ENCODE assay signal across 19 cellular contexts in genomic region chr20:32780749-32781402, GRCh38. TPM values are rescaled to one million over a fixed set of nuclear protein-coding genes. Genes with fewer than 3 reads are reported as not detected.
DNase-seq lines count a peak whose midpoint lies in the region; ATAC-seq and TF ChIP-seq lines count a peak whose summit lies in the region.
"Had no signal": no experiment of that assay in that cellular context is flagged by ENCODE, and none has a peak within 500 bp of the region (broad histone marks: within the 10 kb centered on the region; RNA-seq: fewer than 3 reads in every experiment).

No MANE protein-coding gene starts in this region.

- no peak overlapping the region for H2BK12ac ChIP-seq in H9 (ENCODE audit: insufficient read length, low read depth, low read length)

- no peak overlapping the region for H3K18ac ChIP-seq in H9 (ENCODE audit: insufficient read length, low read depth, low read length)

- no peak overlapping the region for H3K9ac ChIP-seq in H9 (ENCODE audit: extremely low read depth, insufficient read length, low read length)

- peaks cover 2% of the 10 kb centered on the region for H4K20me1 ChIP-seq in H9 (ENCODE audit: control insufficient read depth, insufficient read depth, insufficient read length)

- H3K4me2 ChIP-seq in H9 (ENCODE audit: insufficient read depth, insufficient read length, low read length), result no peak overlapping the region

- H2AK5ac ChIP-seq in H9 (ENCODE audit: insufficient read length, low read length), result no peak overlapping the region

- no peaks in the 10 kb centered on the region for H3K36me3 ChIP-seq in effector memory CD4-positive, alpha-beta T cell (ENCODE audit: control insufficient read depth, insufficient read depth, low read length)
- H3K36me3 ChIP-seq: Peyer's patch, right atrium auricular region had no signal

- H3K4me1 Mint-ChIP-seq in H9, result peaks cover 52 to 63% of the 10 kb centered on the region in 2 experiments
- peaks cover 21% of the 10 kb centered on the region for H3K4me1 Mint-ChIP-seq in glutamatergic neuron (ENCODE audit: low read depth, unreplicated experiment)
- peaks cover 5% of the 10 kb centered on the region for H3K4me1 Mint-ChIP-seq in activated CD4-positive, alpha-beta T cell treated with anti-CD3 and anti-CD28 coated beads, Interleukin-2, amount 10 ng/mL, durations not matched to agents 24 days and 14 days

- no peak overlapping the region for H2AFZ ChIP-seq in H9 (ENCODE audit: low read length)

- H3K4me1 ChIP-seq in H9 (ENCODE audit: insufficient read depth, low read length), result peaks cover 3% of the 10 kb centered on the region; the same call in 1 of the 2 replicates
- H3K4me1 ChIP-seq in effector memory CD4-positive, alpha-beta T cell (ENCODE audit: control insufficient read depth, insufficient read depth, low read length, poor library complexity, severe bottlenecking), result no peaks in the 10 kb centered on the region
- H3K4me1 ChIP-seq: Peyer's patch, right atrium auricular region had no signal

- H3K27ac ChIP-seq in H9 (ENCODE audit: insufficient read length, low read depth, low read length), result no peak overlapping the region
- H3K27ac ChIP-seq in effector memory CD4-positive, alpha-beta T cell (ENCODE audit: insufficient read depth, low read length, poor library complexity, severe bottlenecking), result no peak overlapping the region
- H3K27ac ChIP-seq: Peyer's patch, right atrium auricular region had no signal

- no CpG with 5 or more reads among the region's 14 CpGs for WGBS in H9 (ENCODE audit: extremely low coverage, insufficient read length, low lambda C conversion rate)

- peak overlapping the region; percentile 7 to 44; a peak in 3 of 5 replicates for H3K4me3 Mint-ChIP-seq in H9
- peak overlapping the region; percentile 50 for H3K4me3 Mint-ChIP-seq in glutamatergic neuron (ENCODE audit: unreplicated experiment)
- H3K4me3 Mint-ChIP-seq in activated CD4-positive, alpha-beta T cell treated with anti-CD3 and anti-CD28 coated beads, Interleukin-2, amount 10 ng/mL, durations not matched to agents 24 days and 14 days, result no peak overlapping the region
- H3K4me3 Mint-ChIP-seq: activated CD4-positive, alpha-beta memory T cell treated with anti-CD3 and anti-CD28 coated beads, Interleukin-2, amount 10 ng/mL, durations not matched to agents 7 days and 5 days had no signal

- H3K14ac ChIP-seq in H9 (ENCODE audit: insufficient read depth, low read length), result no peak overlapping the region; the same call in 1 of the 2 replicates

- no peaks in the 10 kb centered on the region for H3K23me2 ChIP-seq in H9 (ENCODE audit: insufficient read length, low read depth, low read length, poor library complexity, severe bottlenecking)

- no peak overlapping the region for H3T11ph ChIP-seq in H9 (ENCODE audit: low read length)

- ATAC-seq in left ventricle myocardium superior, result no peak
- ATAC-seq: esophagus mucosa, left colon, SK-N-SH treated with all-trans-retinoic acid at 6 μM for 48 hours had no signal

- no peak overlapping the region for H4K5ac ChIP-seq in H9 (ENCODE audit: insufficient read length, low read depth, low read length)

- H2BK15ac ChIP-seq in H9 (ENCODE audit: low read depth, low read length), result no peak overlapping the region

- DNase-seq in H9, result peak; percentile 64
- peak; percentile 19 for DNase-seq in NCI-H2227 treated with DMSO at 0.1 percent for 48 hours (lab: John Stamatoyannopoulos, UW)
- DNase-seq in glutamatergic neuron, result no peak
- peak in 47 of 56 donors; percentile 2 to 83 (median 51) for DNase-seq in nucleus accumbens (lab: John Stamatoyannopoulos, UW)
- no peak for DNase-seq in NCI-H1436 (lab: John Stamatoyannopoulos, UW)
- DNase-seq in activated CD4-positive, alpha-beta T cell treated with anti-CD3 and anti-CD28 coated beads, Interleukin-2, amount 10 ng/mL, durations not matched to agents 24 days and 14 days, result no peak
- DNase-seq in left ventricle myocardium superior, result no peak
- DNase-seq in effector memory CD4-positive, alpha-beta T cell, result no peak
- DNase-seq: activated CD4-positive, alpha-beta memory T cell treated with anti-CD3 and anti-CD28 coated beads, Interleukin-2, amount 10 ng/mL, durations not matched to agents 7 days and 5 days; DMS 273 treated with DMSO at 0.1 percent for 48 hours; Karpas-422; left colon; NCI-H1694; NCI-H82; Peyer's patch; stimulated activated CD4-positive, alpha-beta T cell treated with anti-CD3 and anti-CD28 coated beads, Interleukin-1b, Interleukin-23, amount 100 ng/mL, for 48 hours had no signal

- H3K27ac Mint-ChIP-seq in H9 (peak overlapping the region; percentile 63 to 92 (median 84); a peak in 6 of 7 replicates), glutamatergic neuron (ENCODE audit: unreplicated experiment) (no peak overlapping the region)
- no peak overlapping the region for H3K27ac Mint-ChIP-seq in activated CD4-positive, alpha-beta T cell treated with anti-CD3 and anti-CD28 coated beads, Interleukin-2, amount 10 ng/mL, durations not matched to agents 24 days and 14 days
- H3K27ac Mint-ChIP-seq: activated CD4-positive, alpha-beta memory T cell treated with anti-CD3 and anti-CD28 coated beads, Interleukin-2, amount 10 ng/mL, durations not matched to agents 7 days and 5 days had no signal

- no peak overlapping the region for H2BK5ac ChIP-seq in H9 (ENCODE audit: insufficient read length, low read length)

- no peak overlapping the region for H2BK120ac ChIP-seq in H9 (ENCODE audit: low read depth, low read length, poor library complexity, severe bottlenecking)

- no peak overlapping the region for H3K4me3 ChIP-seq in effector memory CD4-positive, alpha-beta T cell (ENCODE audit: insufficient read depth, low read depth, low read length, poor library complexity, severe bottlenecking)
- H3K4me3 ChIP-seq: Peyer's patch, right atrium auricular region had no signal

- TF ChIP-seq CTCF in H9 (conservative IDR thresholded peaks at IDR 0.05) (0 out of 3 replicates have a peak, but pooled peaks have one; percentile 14), glutamatergic neuron (IDR thresholded peaks at IDR 0.05; ENCODE audit: partially characterized antibody, unreplicated experiment) (no peak)

- H3K4ac ChIP-seq in H9 (ENCODE audit: low read depth, low read length), result no peak overlapping the region

- peaks cover 3% of the 10 kb centered on the region for H3K79me1 ChIP-seq in H9 (ENCODE audit: insufficient read depth, low read depth, low read length, poor library complexity, severe bottlenecking)

- no peak overlapping the region for H4K91ac ChIP-seq in H9 (ENCODE audit: insufficient read length, low read depth, low read length)

- H3K23ac ChIP-seq in H9 (ENCODE audit: insufficient read length, low read depth, low read length), result no peak overlapping the region

- H3K56ac ChIP-seq in H9 (ENCODE audit: insufficient read length, low read depth, low read length), result no peak overlapping the region

- peaks cover 64 to 96% (median 81%) of the 10 kb centered on the region in 3 experiments for H3K36me3 Mint-ChIP-seq in H9 (ENCODE audit: insufficient read depth in 1 of 3, low read depth in 3 of 3)
- H3K36me3 Mint-ChIP-seq in glutamatergic neuron (ENCODE audit: unreplicated experiment), result no peaks in the 10 kb centered on the region
- H3K36me3 Mint-ChIP-seq in activated CD4-positive, alpha-beta T cell treated with anti-CD3 and anti-CD28 coated beads, Interleukin-2, amount 10 ng/mL, durations not matched to agents 24 days and 14 days (ENCODE audit: low read depth), result no peaks in the 10 kb centered on the region

- peaks cover 25% of the 10 kb centered on the region; the same call in 1 of the 2 replicates for H3K79me2 ChIP-seq in H9 (ENCODE audit: insufficient read depth, low read length)

- H3K9me3 Mint-ChIP-seq in H9 (no peaks in the 10 kb centered on the region), glutamatergic neuron (ENCODE audit: unreplicated experiment) (no peaks in the 10 kb centered on the region)
- no peaks in the 10 kb centered on the region for H3K9me3 Mint-ChIP-seq in activated CD4-positive, alpha-beta T cell treated with anti-CD3 and anti-CD28 coated beads, Interleukin-2, amount 10 ng/mL, durations not matched to agents 24 days and 14 days
- H3K9me3 Mint-ChIP-seq: activated CD4-positive, alpha-beta memory T cell treated with anti-CD3 and anti-CD28 coated beads, Interleukin-2, amount 10 ng/mL, durations not matched to agents 7 days and 5 days had no signal

- H4K8ac ChIP-seq in H9 (replicated peaks; ENCODE audit: insufficient read length, low read depth, low read length), result no peak overlapping the region

- H2BK20ac ChIP-seq in H9 (ENCODE audit: low read depth, low read length, poor library complexity, severe bottlenecking), result no peak overlapping the region

- no peaks in the 10 kb centered on the region for H3K27me3 ChIP-seq in H9 (ENCODE audit: insufficient read depth, low read length)
- no peaks in the 10 kb centered on the region for H3K27me3 ChIP-seq in effector memory CD4-positive, alpha-beta T cell (replicated peaks; ENCODE audit: control insufficient read depth, insufficient read depth, low read length, poor library complexity, severe bottlenecking)
- H3K27me3 ChIP-seq: Peyer's patch, right atrium auricular region had no signal

- H3K9me3 ChIP-seq in H9 (ENCODE audit: control insufficient read depth, low read depth, low read length), result no peaks in the 10 kb centered on the region
- no peaks in the 10 kb centered on the region for H3K9me3 ChIP-seq in effector memory CD4-positive, alpha-beta T cell (ENCODE audit: control insufficient read depth, low read length)
- H3K9me3 ChIP-seq: Peyer's patch, right atrium auricular region had no signal

- H3K27me3 Mint-ChIP-seq in H9 (ENCODE audit: low read depth) (no peaks in the 10 kb centered on the region; the same call in 1 of the 2 replicates), glutamatergic neuron (ENCODE audit: unreplicated experiment) (peaks cover 6% of the 10 kb centered on the region)
- no peaks in the 10 kb centered on the region for H3K27me3 Mint-ChIP-seq in activated CD4-positive, alpha-beta T cell treated with anti-CD3 and anti-CD28 coated beads, Interleukin-2, amount 10 ng/mL, durations not matched to agents 24 days and 14 days
- H3K27me3 Mint-ChIP-seq: activated CD4-positive, alpha-beta memory T cell treated with anti-CD3 and anti-CD28 coated beads, Interleukin-2, amount 10 ng/mL, durations not matched to agents 7 days and 5 days had no signal

- intact Hi-C loops in activated CD4-positive, alpha-beta T cell treated with anti-CD3 and anti-CD28 coated beads, Interleukin-2, amount 10 ng/mL, durations not matched to agents 24 days and 14 days (cut with micrococcal nuclease), result no loop called here
- intact Hi-C loops in left ventricle myocardium superior (cut with micrococcal nuclease), result no loop called here

RNA-seq across cellular contexts. Expression of gene DNMT3B, which starts 18.7 kb away (rescaled TPM):
- total RNA-seq in H9 (2021) (980 and 996 TPM in 2 replicates), glutamatergic neuron (ENCODE audit: unreplicated experiment) (29.0 TPM), left ventricle myocardium superior (0.50 TPM)
- total RNA-seq in activated CD4-positive, alpha-beta T cell treated with anti-CD3 and anti-CD28 coated beads, Interleukin-2, amount 10 ng/mL, durations not matched to agents 24 days and 14 days, result 1.1 and 1.3 TPM in 2 replicates

RNA-seq across cellular contexts. Expression of gene COMMD7, which starts 37.6 kb away (rescaled TPM):
- 65.0 and 66.1 TPM in 2 replicates for total RNA-seq in H9 (2021)
- 71.5 TPM for total RNA-seq in glutamatergic neuron (ENCODE audit: unreplicated experiment)
- 36.3 and 37.7 TPM in 2 replicates for total RNA-seq in activated CD4-positive, alpha-beta T cell treated with anti-CD3 and anti-CD28 coated beads, Interleukin-2, amount 10 ng/mL, durations not matched to agents 24 days and 14 days
- total RNA-seq in left ventricle myocardium superior, result 48.4 TPM

RNA-seq across cellular contexts. Expression of gene MAPRE1, which starts 38.9 kb away (rescaled TPM):
- total RNA-seq in H9 (2021) (286 and 289 TPM in 2 replicates), glutamatergic neuron (ENCODE audit: unreplicated experiment) (232 TPM), left ventricle myocardium superior (65.7 TPM)
- 148 TPM in 2 replicates for total RNA-seq in activated CD4-positive, alpha-beta T cell treated with anti-CD3 and anti-CD28 coated beads, Interleukin-2, amount 10 ng/mL, durations not matched to agents 24 days and 14 days

Comparison
In these comparisons a context has a peak if more than half of its experiments do, and no peak if none do; other contexts are left out.
1. DNase-seq: peak in H9 (single experiment), NCI-H2227 treated with DMSO at 0.1 percent for 48 hours (single experiment) and nucleus accumbens (47 of 56); none in glutamatergic neuron (single experiment), NCI-H1436 (single experiment), activated CD4-positive, alpha-beta T cell treated with anti-CD3 and anti-CD28 coated beads, Interleukin-2, amount 10 ng/mL, durations not matched to agents 24 days and 14 days (single experiment), left ventricle myocardium superior (single experiment) and effector memory CD4-positive, alpha-beta T cell (0 of 3).
2. H3K27ac Mint-ChIP-seq: peak in H9 (3 of 3); none in glutamatergic neuron (single experiment) and activated CD4-positive, alpha-beta T cell treated with anti-CD3 and anti-CD28 coated beads, Interleukin-2, amount 10 ng/mL, durations not matched to agents 24 days and 14 days (single experiment).
3. RNA of gene DNMT3B, which starts 18.7 kb away (total RNA-seq): 980 to 996 TPM in H9; 29.0 TPM in glutamatergic neuron (single experiment), 1.1 to 1.3 TPM in activated CD4-positive, alpha-beta T cell treated with anti-CD3 and anti-CD28 coated beads, Interleukin-2, amount 10 ng/mL, durations not matched to agents 24 days and 14 days and 0.50 TPM in left ventricle myocardium superior (single experiment); every median in the first group is over 10 times any median in the second.